Comparison of ENCODE assay signal across 17 cellular contexts in genomic region chr3:148598619-148599018, GRCh38.
"Had no signal": no experiment of that assay in that cellular context is flagged by ENCODE, and none has a peak within 500 bp of the region (broad histone marks: within the 10 kb centered on the region; RNA-seq: fewer than 3 reads in every experiment).

No MANE protein-coding gene starts in this region.

- H3K27ac ChIP-seq: gastroesophageal sphincter, left ventricle myocardium inferior, lower lobe of right lung, neural progenitor cell, ovary, suprapubic skin, thyroid gland had no signal

- H3K4me1 ChIP-seq: left ventricle myocardium inferior, lower lobe of right lung, neural progenitor cell, suprapubic skin, thyroid gland had no signal

- H2AFZ ChIP-seq: neural progenitor cell had no signal

- H3K4me3 ChIP-seq: gastroesophageal sphincter, left ventricle myocardium inferior, lower lobe of right lung, neural progenitor cell, ovary, suprapubic skin, thyroid gland had no signal

- H3K9me3 ChIP-seq: gastroesophageal sphincter, left ventricle myocardium inferior, lower lobe of right lung, ovary, suprapubic skin, thyroid gland had no signal

- H3K9ac ChIP-seq: neural progenitor cell had no signal

- H3K4me2 ChIP-seq: neural progenitor cell had no signal

- DNase-seq: effector memory CD4-positive, alpha-beta T cell; glutamatergic neuron; left ventricle myocardium inferior; lower lobe of right lung; nucleus accumbens; ovary; right cardiac atrium; stimulated activated CD4-positive, alpha-beta T cell treated with anti-CD3 and anti-CD28 coated beads, Interleukin-4, amount 100 ng/mL, for 1 hour; stimulated activated CD8-positive, alpha-beta memory T cell treated with anti-CD3 and anti-CD28 coated beads, Interleukin-4, amount 100 ng/mL, for 48 hours; stimulated activated naive CD8-positive, alpha-beta T cell treated with anti-CD3 and anti-CD28 coated beads, Interleukin-15, Interleukin-2, amounts not matched to agents 100 U/mL and 50 U/mL, for 24 hours; thyroid gland had no signal

- H3K36me3 ChIP-seq: gastroesophageal sphincter, left ventricle myocardium inferior, lower lobe of right lung, neural progenitor cell, ovary, suprapubic skin, thyroid gland had no signal

- ATAC-seq: esophagus mucosa; gastroesophageal sphincter; lower lobe of right lung; natural killer cell treated with Interleukin-12 subunit alpha and Interleukin-12 subunit beta and Interleukin-15 and Interleukin-18, amount 100 ng/mL, for 72 hours; right cardiac atrium; stimulated activated effector memory CD8-positive, alpha-beta T cell treated with anti-CD3 and anti-CD28 coated beads, Interleukin-12 subunit alpha, Interleukin-12 subunit beta, amount 100 ng/mL, for 72 hours; stimulated activated naive CD8-positive, alpha-beta T cell treated with anti-CD3 and anti-CD28 coated beads, Interleukin-15, Interleukin-2, amounts not matched to agents 100 U/mL and 50 U/mL, for 24 hours had no signal

- H3K27me3 ChIP-seq: gastroesophageal sphincter, neural progenitor cell, ovary, suprapubic skin, thyroid gland had no signal
